ENCODE assay signal across 16 cellular contexts in the genomic region with DNA sequence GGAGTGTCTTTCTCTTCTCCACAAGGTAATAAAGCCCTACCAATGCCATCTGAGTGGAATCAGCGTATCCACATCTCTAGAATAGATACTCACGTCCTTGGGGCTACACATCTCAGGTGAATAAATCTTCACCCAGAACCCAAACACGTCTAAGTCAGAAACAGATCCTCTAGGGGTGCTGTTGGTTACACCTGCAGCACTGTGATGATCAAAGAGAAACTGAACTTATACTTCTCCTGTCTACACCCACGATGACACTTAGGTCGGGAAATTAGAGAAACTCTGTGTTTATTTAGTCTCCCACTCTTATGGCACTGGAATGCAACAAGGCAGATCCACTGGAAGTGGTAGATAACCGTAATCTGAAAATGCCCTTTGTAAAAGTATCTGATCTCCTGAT. TPM values are rescaled to one million over a fixed set of nuclear protein-coding genes. Genes with fewer than 3 reads are reported as not detected.
A peak's percentile ranks its signal among the peaks of the same experiment; 100 is the strongest.
DNase-seq lines count a peak whose midpoint lies in the region; ATAC-seq, FAIRE-seq and TF ChIP-seq lines count a peak whose summit lies in the region.
"Had no signal": no experiment of that assay in that cellular context is flagged by ENCODE, and none has a peak within 500 bp of the region (broad histone marks: within the 10 kb centered on the region; RNA-seq: fewer than 3 reads in every experiment).

No MANE protein-coding gene starts in this region.

- H3K4me3 Mint-ChIP-seq in T-helper 17 cell: no peak overlapping the region

- no peaks in the 10 kb centered on the region for H3K9me3 ChIP-seq in small intestine (ENCODE audit: control insufficient read depth, low read depth)
- H3K9me3 ChIP-seq in T-helper 17 cell (ENCODE audit: control insufficient read depth, low read length, poor library complexity, severe bottlenecking): no peaks in the 10 kb centered on the region

- no peaks in the 10 kb centered on the region for H3K4me1 Mint-ChIP-seq in T-helper 17 cell

- WGBS in small intestine, 3 donors: 46 to 58% (median 51%) methylated on average over 6 of the region's 6 CpGs

- H3K27me3 Mint-ChIP-seq in T-helper 17 cell: peaks cover 35% of the 10 kb centered on the region

- TF ChIP-seq CTCF in brain microvascular endothelial cell (IDR thresholded peaks at IDR 0.05; ENCODE audit: low read depth, low read length, missing control alignments): peak; percentile 16

- no peaks in the 10 kb centered on the region for H3K36me3 ChIP-seq in brain microvascular endothelial cell (replicated peaks)
- no peaks in the 10 kb centered on the region for H3K36me3 ChIP-seq in small intestine (ENCODE audit: control insufficient read depth in 2 of 2, insufficient read depth in 2 of 2, low read length in 2 of 2)

- ATAC-seq in left lobe of liver (no peak), T-helper 17 cell (no peak)

- H3K4me1 ChIP-seq in small intestine (ENCODE audit: control insufficient read depth in 2 of 2, insufficient read depth in 1 of 2, low read depth in 1 of 2, low read length in 1 of 2): no peaks in the 10 kb centered on the region

- H3K4me3 ChIP-seq in brain microvascular endothelial cell (ENCODE audit: low read depth, low read length) (no peak overlapping the region), small intestine (ENCODE audit: low read depth in 1 of 2, low read length in 2 of 2) (no peak overlapping the region)
- H3K4me3 ChIP-seq: dorsolateral prefrontal cortex had no signal

- no peak overlapping the region for H3K27ac Mint-ChIP-seq in T-helper 17 cell

- H3K27ac ChIP-seq in brain microvascular endothelial cell (no peak overlapping the region), small intestine (ENCODE audit: low read depth in 1 of 2, low read length in 1 of 2) (no peak overlapping the region)
- H3K27ac ChIP-seq: dorsolateral prefrontal cortex had no signal

- H3K27me3 ChIP-seq in brain microvascular endothelial cell (replicated peaks) (peaks cover 3% of the 10 kb centered on the region), small intestine (ENCODE audit: control insufficient read depth in 2 of 2, insufficient read depth in 2 of 2, low read length in 2 of 2) (peaks cover 0 to 2% of the 10 kb centered on the region in 2 donors)

- DNase-seq in NCI-H748 (lab: John Stamatoyannopoulos, UW; ENCODE audit: unreplicated experiment) (peak; percentile 11), NCI-H748 treated with DMSO at 0.1 percent for 48 hours (lab: John Stamatoyannopoulos, UW) (no peak), LoVo (ENCODE audit: low spot score) (peak; percentile 46), brain microvascular endothelial cell (no peak), small intestine (peak; percentile 7), left lobe of liver (ENCODE audit: low spot score) (no peak), superior temporal gyrus (ENCODE audit: extremely low spot score) (no peak), T-helper 17 cell (no peak)
- DNase-seq: activated gamma-delta T cell, COR-L47, dorsolateral prefrontal cortex, KG1, NCI-H2081 treated with DMSO at 0.1 percent for 48 hours had no signal

- no peaks in the 10 kb centered on the region for H3K36me3 Mint-ChIP-seq in T-helper 17 cell (ENCODE audit: low read depth)

- in situ Hi-C loops in brain microvascular endothelial cell (cut with HindIII; ENCODE audit: low pct_ligation_motif_present, low sequenced_read_pairs): no loop called here

- no peak for FAIRE-seq in small intestine (lab: Jason Lieb, UNC)

RNA-seq across cellular contexts. Expression of gene WIF1, which starts 46.2 kb away (rescaled TPM):
- polyA plus RNA-seq in small intestine: under 1 TPM in 1 of 3 donors, not detected in 2; 0.30 TPM
- 0.08 TPM for total RNA-seq in left lobe of liver
- not detected for total RNA-seq in T-helper 17 cell
- total RNA-seq: A673, mononuclear cell, osteocyte had no signal

Comparison
In these comparisons a context has a peak if more than half of its experiments do, and no peak if none do; other contexts are left out.
1. DNase-seq: peak in NCI-H748 (single experiment), LoVo (single experiment) and small intestine (single experiment); none in NCI-H748 treated with DMSO at 0.1 percent for 48 hours (single experiment), brain microvascular endothelial cell (single experiment), left lobe of liver (single experiment), superior temporal gyrus (single experiment) and T-helper 17 cell (0 of 3).